Comparison of ENCODE assay signal across 16 cellular contexts in the genomic region with DNA sequence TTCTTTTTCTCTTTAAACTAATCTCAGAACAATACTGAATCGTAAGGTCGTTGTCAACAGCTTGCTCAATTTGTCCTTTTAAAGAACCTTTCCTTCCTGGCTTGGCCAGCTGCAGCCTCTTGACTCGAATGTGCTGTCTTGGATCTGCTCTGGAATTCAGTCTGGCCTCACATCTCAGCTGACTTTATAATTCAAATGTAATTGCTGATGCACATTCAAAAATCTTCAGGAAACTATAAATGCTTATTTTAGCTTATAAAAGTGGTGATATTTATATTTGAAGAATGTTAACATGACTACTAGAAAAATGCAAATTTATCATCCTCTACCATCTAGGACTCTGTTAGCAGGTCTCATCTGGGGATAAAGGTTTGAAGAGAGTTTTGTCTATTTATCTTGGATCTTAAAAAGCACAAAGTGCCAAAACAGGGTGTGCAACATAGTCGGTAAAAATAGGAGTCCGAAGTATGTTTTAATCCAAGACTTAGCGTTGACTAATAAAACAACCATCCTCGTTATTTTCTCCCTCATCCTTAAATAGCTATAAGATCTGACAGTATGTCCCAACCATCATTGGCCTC.
DNase-seq lines count a peak whose midpoint lies in the region; ATAC-seq, FAIRE-seq and TF ChIP-seq lines count a peak whose summit lies in the region.
"Had no signal": no experiment of that assay in that cellular context is flagged by ENCODE, and none has a peak within 500 bp of the region (broad histone marks: within the 10 kb centered on the region; RNA-seq: fewer than 3 reads in every experiment).

No MANE protein-coding gene starts in this region.

- ATAC-seq in gastrocnemius medialis (peak; percentile 41 to 63), GM18867 (IDR thresholded peaks at IDR 0.05; ENCODE audit: unreplicated experiment) (no peak)

- H3K27ac ChIP-seq in astrocyte (ENCODE audit: low read depth, low read length) (no peak overlapping the region), left ventricle myocardium inferior (replicated peaks) (peak overlapping the region; percentile 54), gastrocnemius medialis (peak overlapping the region; percentile 18 to 70 (median 54))
- H3K27ac ChIP-seq: WERI-Rb-1 had no signal

- peak; percentile 68 for DNase-seq in AG10803 (ENCODE audit: low read depth)
- DNase-seq in astrocyte (ENCODE audit: low read depth), result peak; percentile 74
- no peak for DNase-seq in left ventricle myocardium inferior
- DNase-seq in gastrocnemius medialis, result peak; percentile 4 to 29
- DNase-seq in 8988T, result no peak
- DNase-seq in activated CD4-positive, alpha-beta T cell treated with anti-CD3 and anti-CD28 coated beads, Interleukin-2, amount 50 U/mL, for 48 hours, result no peak
- DNase-seq in ureter (ENCODE audit: low spot score), result no peak
- DNase-seq: activated naive CD4-positive, alpha-beta T cell treated with anti-CD3 and anti-CD28 coated beads for 36 hours; head of caudate nucleus; NCI-H187 treated with DMSO at 0.1 percent for 48 hours; NCI-H524; OCI-M1; stimulated activated CD4-positive, alpha-beta T cell treated with anti-CD3 and anti-CD28 coated beads, Interleukin-1b, Interleukin-23, amount 100 ng/mL, for 48 hours; stimulated activated CD8-positive, alpha-beta memory T cell treated with anti-CD3 and anti-CD28 coated beads, Interleukin-4, amount 100 ng/mL, for 48 hours; WERI-Rb-1 had no signal

- FAIRE-seq in astrocyte (lab: Jason Lieb, UNC), result peak; percentile 76

- H3K36me3 Mint-ChIP-seq in astrocyte (ENCODE audit: low read depth, unreplicated experiment), result no peaks in the 10 kb centered on the region

- no peak overlapping the region for H3K27ac Mint-ChIP-seq in astrocyte (ENCODE audit: unreplicated experiment)
- H3K27ac Mint-ChIP-seq: activated naive CD4-positive, alpha-beta T cell treated with anti-CD3 and anti-CD28 coated beads for 36 hours had no signal

- no peak overlapping the region for H3K4me3 Mint-ChIP-seq in astrocyte (ENCODE audit: unreplicated experiment)
- H3K4me3 Mint-ChIP-seq: activated naive CD4-positive, alpha-beta T cell treated with anti-CD3 and anti-CD28 coated beads for 36 hours had no signal

- intact Hi-C loops in left ventricle myocardium inferior (cut with micrococcal nuclease) (loop anchor here (10.0 kb wide), 1 partner anchor 1078 kb away; no protein-coding TSS in a partner anchor), gastrocnemius medialis (cut with DNase I; ENCODE audit: low total_unique reads) (no loop called here)

- peaks cover 15% of the 10 kb centered on the region for H3K4me1 ChIP-seq in astrocyte (ENCODE audit: insufficient read depth, low read length)
- no peaks in the 10 kb centered on the region for H3K4me1 ChIP-seq in left ventricle myocardium inferior
- peaks cover 0 to 3% of the 10 kb centered on the region in 2 donors for H3K4me1 ChIP-seq in gastrocnemius medialis

- H3K36me3 ChIP-seq in astrocyte (ENCODE audit: insufficient read depth, low read length) (no peaks in the 10 kb centered on the region), left ventricle myocardium inferior (no peaks in the 10 kb centered on the region), gastrocnemius medialis (no peaks in the 10 kb centered on the region)
- H3K36me3 ChIP-seq: WERI-Rb-1 had no signal

- H3K4me3 ChIP-seq in AG10803 (ENCODE audit: low read length) (no peak overlapping the region), astrocyte (ENCODE audit: insufficient read depth, low read depth, low read length) (no peak overlapping the region), left ventricle myocardium inferior (no peak overlapping the region), gastrocnemius medialis (no peak overlapping the region)

- TF ChIP-seq CTCF in AG10803 (conservative IDR thresholded peaks at IDR 0.05; ENCODE audit: low read length) (no peak), astrocyte (IDR thresholded peaks at IDR 0.05; ENCODE audit: insufficient read depth, low read depth, low read length) (no peak), left ventricle myocardium inferior (IDR thresholded peaks at IDR 0.05; ENCODE audit: borderline replicate concordance) (no peak), gastrocnemius medialis (IDR thresholded peaks at IDR 0.05 in 4 of 5, conservative IDR thresholded peaks at IDR 0.05 in 1 of 5) (no peak)

- TF ChIP-seq POLR2A in gastrocnemius medialis (IDR thresholded peaks at IDR 0.05), result no peak

- in situ Hi-C loops in gastrocnemius medialis (cut with MboI; ENCODE audit: low sequenced_read_pairs in 4 of 4), result loop anchor here in 3 of 4 donors (10.0 to 25.0 kb wide), 5 partner anchors 896 to 1971 kb away; partner anchors contain the start of gene NR2F2 (in 1 of the 3)

- no peak overlapping the region for H3K4me2 ChIP-seq in astrocyte (ENCODE audit: low read length)

- H3K79me2 ChIP-seq in astrocyte (ENCODE audit: insufficient read depth, low read length), result no peaks in the 10 kb centered on the region

- H3K9me3 ChIP-seq in astrocyte (ENCODE audit: insufficient read depth, low read depth, low read length) (no peaks in the 10 kb centered on the region), left ventricle myocardium inferior (replicated peaks) (no peaks in the 10 kb centered on the region), gastrocnemius medialis (no peaks in the 10 kb centered on the region)

- H4K20me1 ChIP-seq in astrocyte (ENCODE audit: insufficient read depth, low read length), result no peaks in the 10 kb centered on the region

- H3K9ac ChIP-seq in astrocyte (ENCODE audit: low read length), result no peak overlapping the region

- no peak overlapping the region for H2AFZ ChIP-seq in astrocyte (ENCODE audit: low read depth, low read length)

- H3K4me1 Mint-ChIP-seq in astrocyte (ENCODE audit: low read depth, unreplicated experiment), result peaks cover 21% of the 10 kb centered on the region

- no peaks in the 10 kb centered on the region for H3K27me3 ChIP-seq in astrocyte (ENCODE audit: insufficient read depth, low read length)
- peaks cover 5% of the 10 kb centered on the region for H3K27me3 ChIP-seq in left ventricle myocardium inferior (ENCODE audit: low read depth)
- no peaks in the 10 kb centered on the region for H3K27me3 ChIP-seq in gastrocnemius medialis

- H3K9me3 Mint-ChIP-seq in astrocyte (ENCODE audit: unreplicated experiment), result no peaks in the 10 kb centered on the region
- H3K9me3 Mint-ChIP-seq: activated naive CD4-positive, alpha-beta T cell treated with anti-CD3 and anti-CD28 coated beads for 36 hours had no signal

- no peaks in the 10 kb centered on the region for H3K27me3 Mint-ChIP-seq in astrocyte (ENCODE audit: low read depth, unreplicated experiment)

Comparison
In these comparisons a context has a peak if more than half of its experiments do, and no peak if none do; other contexts are left out.
1. DNase-seq: peak in AG10803 (single experiment), astrocyte (single experiment) and gastrocnemius medialis (2 of 2); none in left ventricle myocardium inferior (single experiment), 8988T (single experiment), activated CD4-positive, alpha-beta T cell treated with anti-CD3 and anti-CD28 coated beads, Interleukin-2, amount 50 U/mL, for 48 hours (0 of 2) and ureter (single experiment).